In the genomic region with DNA sequence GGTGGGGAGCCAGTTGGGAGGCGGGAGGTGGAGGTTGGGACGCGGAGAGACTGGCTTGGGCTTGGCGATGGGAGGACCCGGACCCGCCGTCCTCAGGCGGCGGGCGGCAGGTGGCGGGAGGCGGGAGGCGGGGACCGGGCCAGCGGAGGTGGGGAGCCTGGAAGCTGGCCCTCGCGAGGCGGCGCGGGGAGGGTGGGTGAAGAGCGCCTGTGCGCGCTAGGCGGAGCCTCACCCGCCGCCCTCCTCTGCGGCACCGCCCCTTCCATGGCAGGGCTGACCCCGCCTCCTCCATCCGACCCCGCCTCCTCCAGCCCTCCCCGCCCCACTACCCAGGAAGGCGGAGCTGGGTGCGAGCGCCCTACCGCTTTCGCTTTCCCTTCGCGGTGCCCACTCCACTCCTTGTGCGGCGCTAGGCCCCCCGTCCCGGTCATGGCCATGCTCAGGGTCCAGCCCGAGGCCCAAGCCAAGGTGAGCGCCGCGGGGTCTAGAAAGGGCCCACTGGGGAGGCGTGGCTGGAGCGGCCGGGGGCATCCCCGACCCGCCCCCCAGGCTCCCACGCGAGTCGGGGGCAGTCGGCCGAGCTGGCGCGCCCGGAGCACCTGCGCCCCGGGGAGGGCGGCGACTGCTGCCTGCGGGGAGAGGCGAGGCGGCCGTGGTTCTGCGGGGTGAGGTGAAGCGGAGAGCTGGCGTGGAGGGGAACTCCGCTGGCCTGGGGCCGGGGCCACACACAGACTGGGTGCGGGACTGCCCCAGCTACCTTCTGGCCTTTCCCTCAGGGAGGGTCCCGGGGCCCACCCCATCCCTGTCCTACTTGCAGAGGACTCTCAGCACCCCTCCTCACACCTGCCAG, we compare ENCODE assay signal across 1 cellular context.
TF ChIP-seq lines count a peak whose summit lies in the region.

A gene (plus strand): TSS at position 361 of the 850 bp plus-strand sequence. CDS start 69 bp downstream, at position 430.

TF ChIP-seq in HepG2, 621 proteins besides CTCF, POLR2A, EP300 and RAD21 (continued from another document and continues in another):
- TF ChIP-seq, protein P1, sequence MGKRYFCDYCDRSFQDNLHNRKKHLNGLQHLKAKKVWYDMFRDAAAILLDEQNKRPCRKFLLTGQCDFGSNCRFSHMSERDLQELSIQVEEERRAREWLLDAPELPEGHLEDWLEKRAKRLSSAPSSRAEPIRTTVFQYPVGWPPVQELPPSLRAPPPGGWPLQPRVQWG (CRISPR knock-in tag; IDR thresholded peaks at IDR 0.05; ENCODE audit: borderline replicate concordance, low read depth), result no peak
- peak; percentile 9 for TF ChIP-seq JARID2 (CRISPR knock-in tag; IDR thresholded peaks at IDR 0.05; ENCODE audit: insufficient replicate concordance)
- TF ChIP-seq MAFK (conservative IDR thresholded peaks at IDR 0.05 in 1 of 2, IDR thresholded peaks at IDR 0.05 in 1 of 2; ENCODE audit: low read length in 2 of 2), result no peak
- peak; percentile 53 for TF ChIP-seq XRCC5 (optimal IDR thresholded peaks at IDR 0.05; ENCODE audit: low read length)
- no peak for TF ChIP-seq BHLHE40 (IDR thresholded peaks at IDR 0.05; ENCODE audit: low read length)
- TF ChIP-seq, protein P2, sequence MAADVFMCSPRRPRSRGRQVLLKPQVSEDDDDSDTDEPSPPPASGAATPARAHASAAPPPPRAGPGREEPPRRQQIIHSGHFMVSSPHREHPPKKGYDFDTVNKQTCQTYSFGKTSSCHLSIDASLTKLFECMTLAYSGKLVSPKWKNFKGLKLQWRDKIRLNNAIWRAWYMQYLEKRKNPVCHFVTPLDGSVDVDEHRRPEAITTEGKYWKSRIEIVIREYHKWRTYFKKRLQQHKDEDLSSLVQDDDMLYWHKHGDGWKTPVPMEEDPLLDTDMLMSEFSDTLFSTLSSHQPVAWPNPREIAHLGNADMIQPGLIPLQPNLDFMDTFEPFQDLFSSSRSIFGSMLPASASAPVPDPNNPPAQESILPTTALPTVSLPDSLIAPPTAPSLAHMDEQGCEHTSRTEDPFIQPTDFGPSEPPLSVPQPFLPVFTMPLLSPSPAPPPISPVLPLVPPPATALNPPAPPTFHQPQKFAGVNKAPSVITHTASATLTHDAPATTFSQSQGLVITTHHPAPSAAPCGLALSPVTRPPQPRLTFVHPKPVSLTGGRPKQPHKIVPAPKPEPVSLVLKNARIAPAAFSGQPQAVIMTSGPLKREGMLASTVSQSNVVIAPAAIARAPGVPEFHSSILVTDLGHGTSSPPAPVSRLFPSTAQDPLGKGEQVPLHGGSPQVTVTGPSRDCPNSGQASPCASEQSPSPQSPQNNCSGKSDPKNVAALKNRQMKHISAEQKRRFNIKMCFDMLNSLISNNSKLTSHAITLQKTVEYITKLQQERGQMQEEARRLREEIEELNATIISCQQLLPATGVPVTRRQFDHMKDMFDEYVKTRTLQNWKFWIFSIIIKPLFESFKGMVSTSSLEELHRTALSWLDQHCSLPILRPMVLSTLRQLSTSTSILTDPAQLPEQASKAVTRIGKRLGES (CRISPR knock-in tag; IDR thresholded peaks at IDR 0.05; ENCODE audit: borderline replicate concordance), result no peak; the same call in 1 of the 2 replicates
- TF ChIP-seq ZNF205 (CRISPR knock-in tag; IDR thresholded peaks at IDR 0.05), result no peak; the same call in 1 of the 2 replicates
- TF ChIP-seq, protein P3, sequence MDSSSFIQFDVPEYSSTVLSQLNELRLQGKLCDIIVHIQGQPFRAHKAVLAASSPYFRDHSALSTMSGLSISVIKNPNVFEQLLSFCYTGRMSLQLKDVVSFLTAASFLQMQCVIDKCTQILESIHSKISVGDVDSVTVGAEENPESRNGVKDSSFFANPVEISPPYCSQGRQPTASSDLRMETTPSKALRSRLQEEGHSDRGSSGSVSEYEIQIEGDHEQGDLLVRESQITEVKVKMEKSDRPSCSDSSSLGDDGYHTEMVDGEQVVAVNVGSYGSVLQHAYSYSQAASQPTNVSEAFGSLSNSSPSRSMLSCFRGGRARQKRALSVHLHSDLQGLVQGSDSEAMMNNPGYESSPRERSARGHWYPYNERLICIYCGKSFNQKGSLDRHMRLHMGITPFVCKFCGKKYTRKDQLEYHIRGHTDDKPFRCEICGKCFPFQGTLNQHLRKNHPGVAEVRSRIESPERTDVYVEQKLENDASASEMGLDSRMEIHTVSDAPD (CRISPR knock-in tag; IDR thresholded peaks at IDR 0.05), result no peak
- TF ChIP-seq KMT2B (CRISPR knock-in tag; IDR thresholded peaks at IDR 0.05), result peak; percentile 95
- TF ChIP-seq, protein P4, sequence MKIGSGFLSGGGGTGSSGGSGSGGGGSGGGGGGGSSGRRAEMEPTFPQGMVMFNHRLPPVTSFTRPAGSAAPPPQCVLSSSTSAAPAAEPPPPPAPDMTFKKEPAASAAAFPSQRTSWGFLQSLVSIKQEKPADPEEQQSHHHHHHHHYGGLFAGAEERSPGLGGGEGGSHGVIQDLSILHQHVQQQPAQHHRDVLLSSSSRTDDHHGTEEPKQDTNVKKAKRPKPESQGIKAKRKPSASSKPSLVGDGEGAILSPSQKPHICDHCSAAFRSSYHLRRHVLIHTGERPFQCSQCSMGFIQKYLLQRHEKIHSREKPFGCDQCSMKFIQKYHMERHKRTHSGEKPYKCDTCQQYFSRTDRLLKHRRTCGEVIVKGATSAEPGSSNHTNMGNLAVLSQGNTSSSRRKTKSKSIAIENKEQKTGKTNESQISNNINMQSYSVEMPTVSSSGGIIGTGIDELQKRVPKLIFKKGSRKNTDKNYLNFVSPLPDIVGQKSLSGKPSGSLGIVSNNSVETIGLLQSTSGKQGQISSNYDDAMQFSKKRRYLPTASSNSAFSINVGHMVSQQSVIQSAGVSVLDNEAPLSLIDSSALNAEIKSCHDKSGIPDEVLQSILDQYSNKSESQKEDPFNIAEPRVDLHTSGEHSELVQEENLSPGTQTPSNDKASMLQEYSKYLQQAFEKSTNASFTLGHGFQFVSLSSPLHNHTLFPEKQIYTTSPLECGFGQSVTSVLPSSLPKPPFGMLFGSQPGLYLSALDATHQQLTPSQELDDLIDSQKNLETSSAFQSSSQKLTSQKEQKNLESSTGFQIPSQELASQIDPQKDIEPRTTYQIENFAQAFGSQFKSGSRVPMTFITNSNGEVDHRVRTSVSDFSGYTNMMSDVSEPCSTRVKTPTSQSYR (CRISPR knock-in tag; IDR thresholded peaks at IDR 0.05; ENCODE audit: borderline replicate concordance), result peak; percentile 65
- TF ChIP-seq, protein P5, sequence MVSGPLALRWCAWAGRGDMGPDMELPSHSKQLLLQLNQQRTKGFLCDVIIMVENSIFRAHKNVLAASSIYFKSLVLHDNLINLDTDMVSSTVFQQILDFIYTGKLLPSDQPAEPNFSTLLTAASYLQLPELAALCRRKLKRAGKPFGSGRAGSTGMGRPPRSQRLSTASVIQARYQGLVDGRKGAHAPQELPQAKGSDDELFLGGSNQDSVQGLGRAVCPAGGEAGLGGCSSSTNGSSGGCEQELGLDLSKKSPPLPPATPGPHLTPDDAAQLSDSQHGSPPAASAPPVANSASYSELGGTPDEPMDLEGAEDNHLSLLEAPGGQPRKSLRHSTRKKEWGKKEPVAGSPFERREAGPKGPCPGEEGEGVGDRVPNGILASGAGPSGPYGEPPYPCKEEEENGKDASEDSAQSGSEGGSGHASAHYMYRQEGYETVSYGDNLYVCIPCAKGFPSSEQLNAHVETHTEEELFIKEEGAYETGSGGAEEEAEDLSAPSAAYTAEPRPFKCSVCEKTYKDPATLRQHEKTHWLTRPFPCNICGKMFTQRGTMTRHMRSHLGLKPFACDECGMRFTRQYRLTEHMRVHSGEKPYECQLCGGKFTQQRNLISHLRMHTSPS (CRISPR knock-in tag; IDR thresholded peaks at IDR 0.05; ENCODE audit: low read depth), result peak; percentile 86
- TF ChIP-seq ARHGAP35 (CRISPR knock-in tag; IDR thresholded peaks at IDR 0.05; ENCODE audit: borderline replicate concordance), result peak; percentile 95
- TF ChIP-seq GPN1 (CRISPR knock-in tag; IDR thresholded peaks at IDR 0.05; ENCODE audit: borderline replicate concordance), result 0 out of 2 replicates have a peak, but pooled peaks have one; percentile 80
- TF ChIP-seq ZNF556 (CRISPR knock-in tag; IDR thresholded peaks at IDR 0.05; ENCODE audit: borderline replicate concordance), result no peak; the same call in 1 of the 2 replicates
- no peak for TF ChIP-seq ZNF430 (CRISPR knock-in tag; IDR thresholded peaks at IDR 0.05)
- TF ChIP-seq ZNF615 (CRISPR knock-in tag; IDR thresholded peaks at IDR 0.05; ENCODE audit: borderline replicate concordance), result no peak
- TF ChIP-seq ARID2 (CRISPR knock-in tag; IDR thresholded peaks at IDR 0.05; ENCODE audit: borderline replicate concordance), result no peak; the same call in 1 of the 2 replicates
- TF ChIP-seq ETV6 (CRISPR knock-in tag; conservative IDR thresholded peaks at IDR 0.05), result peak; percentile 93
- TF ChIP-seq ZNF781 (CRISPR knock-in tag; IDR thresholded peaks at IDR 0.05; ENCODE audit: borderline replicate concordance, not compliant biosample characterization), result no peak
- peak; percentile 84 for TF ChIP-seq ERF (CRISPR knock-in tag; IDR thresholded peaks at IDR 0.05)
- no peak for TF ChIP-seq MTF2 (CRISPR knock-in tag; IDR thresholded peaks at IDR 0.05; ENCODE audit: borderline replicate concordance)
- TF ChIP-seq, protein P6, sequence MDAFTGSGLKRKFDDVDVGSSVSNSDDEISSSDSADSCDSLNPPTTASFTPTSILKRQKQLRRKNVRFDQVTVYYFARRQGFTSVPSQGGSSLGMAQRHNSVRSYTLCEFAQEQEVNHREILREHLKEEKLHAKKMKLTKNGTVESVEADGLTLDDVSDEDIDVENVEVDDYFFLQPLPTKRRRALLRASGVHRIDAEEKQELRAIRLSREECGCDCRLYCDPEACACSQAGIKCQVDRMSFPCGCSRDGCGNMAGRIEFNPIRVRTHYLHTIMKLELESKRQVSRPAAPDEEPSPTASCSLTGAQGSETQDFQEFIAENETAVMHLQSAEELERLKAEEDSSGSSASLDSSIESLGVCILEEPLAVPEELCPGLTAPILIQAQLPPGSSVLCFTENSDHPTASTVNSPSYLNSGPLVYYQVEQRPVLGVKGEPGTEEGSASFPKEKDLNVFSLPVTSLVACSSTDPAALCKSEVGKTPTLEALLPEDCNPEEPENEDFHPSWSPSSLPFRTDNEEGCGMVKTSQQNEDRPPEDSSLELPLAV (CRISPR knock-in tag; conservative IDR thresholded peaks at IDR 0.05; ENCODE audit: low read depth), result no peak
- TF ChIP-seq LCORL (IDR thresholded peaks at IDR 0.05), result no peak
- no peak for TF ChIP-seq LCORL (CRISPR knock-in tag; IDR thresholded peaks at IDR 0.05)
- TF ChIP-seq SYNCRIP (IDR thresholded peaks at IDR 0.05; ENCODE audit: insufficient read depth, low read depth, low read length), result no peak
- no peak for TF ChIP-seq PRMT3 (CRISPR knock-in tag; IDR thresholded peaks at IDR 0.05; ENCODE audit: borderline replicate concordance, low read depth)
- peak; percentile 57; the same call in 1 of the 2 replicates for TF ChIP-seq ELF4 (CRISPR knock-in tag; IDR thresholded peaks at IDR 0.05; ENCODE audit: borderline replicate concordance)
- no peak; the same call in 1 of the 2 replicates for TF ChIP-seq NR1H2 (CRISPR knock-in tag; IDR thresholded peaks at IDR 0.05; ENCODE audit: borderline replicate concordance, low read depth)
- peak; percentile 83 for TF ChIP-seq ZNF160 (CRISPR knock-in tag; IDR thresholded peaks at IDR 0.05)
- TF ChIP-seq, protein P7, sequence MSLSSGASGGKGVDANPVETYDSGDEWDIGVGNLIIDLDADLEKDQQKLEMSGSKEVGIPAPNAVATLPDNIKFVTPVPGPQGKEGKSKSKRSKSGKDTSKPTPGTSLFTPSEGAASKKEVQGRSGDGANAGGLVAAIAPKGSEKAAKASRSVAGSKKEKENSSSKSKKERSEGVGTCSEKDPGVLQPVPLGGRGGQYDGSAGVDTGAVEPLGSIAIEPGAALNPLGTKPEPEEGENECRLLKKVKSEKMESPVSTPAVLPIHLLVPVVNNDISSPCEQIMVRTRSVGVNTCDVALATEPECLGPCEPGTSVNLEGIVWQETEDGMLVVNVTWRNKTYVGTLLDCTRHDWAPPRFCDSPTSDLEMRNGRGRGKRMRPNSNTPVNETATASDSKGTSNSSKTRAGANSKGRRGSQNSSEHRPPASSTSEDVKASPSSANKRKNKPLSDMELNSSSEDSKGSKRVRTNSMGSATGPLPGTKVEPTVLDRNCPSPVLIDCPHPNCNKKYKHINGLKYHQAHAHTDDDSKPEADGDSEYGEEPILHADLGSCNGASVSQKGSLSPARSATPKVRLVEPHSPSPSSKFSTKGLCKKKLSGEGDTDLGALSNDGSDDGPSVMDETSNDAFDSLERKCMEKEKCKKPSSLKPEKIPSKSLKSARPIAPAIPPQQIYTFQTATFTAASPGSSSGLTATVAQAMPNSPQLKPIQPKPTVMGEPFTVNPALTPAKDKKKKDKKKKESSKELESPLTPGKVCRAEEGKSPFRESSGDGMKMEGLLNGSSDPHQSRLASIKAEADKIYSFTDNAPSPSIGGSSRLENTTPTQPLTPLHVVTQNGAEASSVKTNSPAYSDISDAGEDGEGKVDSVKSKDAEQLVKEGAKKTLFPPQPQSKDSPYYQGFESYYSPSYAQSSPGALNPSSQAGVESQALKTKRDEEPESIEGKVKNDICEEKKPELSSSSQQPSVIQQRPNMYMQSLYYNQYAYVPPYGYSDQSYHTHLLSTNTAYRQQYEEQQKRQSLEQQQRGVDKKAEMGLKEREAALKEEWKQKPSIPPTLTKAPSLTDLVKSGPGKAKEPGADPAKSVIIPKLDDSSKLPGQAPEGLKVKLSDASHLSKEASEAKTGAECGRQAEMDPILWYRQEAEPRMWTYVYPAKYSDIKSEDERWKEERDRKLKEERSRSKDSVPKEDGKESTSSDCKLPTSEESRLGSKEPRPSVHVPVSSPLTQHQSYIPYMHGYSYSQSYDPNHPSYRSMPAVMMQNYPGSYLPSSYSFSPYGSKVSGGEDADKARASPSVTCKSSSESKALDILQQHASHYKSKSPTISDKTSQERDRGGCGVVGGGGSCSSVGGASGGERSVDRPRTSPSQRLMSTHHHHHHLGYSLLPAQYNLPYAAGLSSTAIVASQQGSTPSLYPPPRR (CRISPR knock-in tag; IDR thresholded peaks at IDR 0.05; ENCODE audit: borderline replicate concordance), result peak; percentile 67; the same call in 1 of the 2 replicates
- TF ChIP-seq ZNF788 (CRISPR knock-in tag; IDR thresholded peaks at IDR 0.05; ENCODE audit: borderline replicate concordance), result peak; percentile 95
- TF ChIP-seq ZBTB42 (CRISPR knock-in tag; IDR thresholded peaks at IDR 0.05), result no peak
- TF ChIP-seq, protein P8, sequence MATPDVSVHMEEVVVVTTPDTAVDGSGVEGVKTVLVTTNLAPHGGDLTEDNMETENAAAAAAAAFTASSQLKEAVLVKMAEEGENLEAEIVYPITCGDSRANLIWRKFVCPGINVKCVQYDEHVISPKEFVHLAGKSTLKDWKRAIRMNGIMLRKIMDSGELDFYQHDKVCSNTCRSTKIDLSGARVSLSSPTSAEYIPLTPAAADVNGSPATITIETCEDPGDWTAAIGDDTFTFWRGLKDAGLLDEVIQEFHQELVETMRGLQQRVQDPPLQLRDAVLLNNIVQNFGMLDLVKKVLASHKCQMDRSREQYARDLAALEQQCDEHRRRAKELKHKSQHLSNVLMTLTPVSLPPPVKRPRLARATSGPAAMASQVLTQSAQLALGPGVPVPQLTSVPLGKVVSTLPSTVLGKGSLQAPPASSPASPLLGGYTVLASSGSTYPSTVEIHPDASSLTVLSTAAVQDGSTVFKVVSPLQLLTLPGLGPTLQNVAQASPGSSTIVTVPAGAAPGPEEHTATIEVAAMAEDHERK (CRISPR knock-in tag; IDR thresholded peaks at IDR 0.05; ENCODE audit: low read depth), result peak; percentile 40; the same call in 1 of the 2 replicates
- TF ChIP-seq ZNF251 (CRISPR knock-in tag; IDR thresholded peaks at IDR 0.05), result no peak
- TF ChIP-seq ZSCAN25 (CRISPR knock-in tag; IDR thresholded peaks at IDR 0.05), result peak; percentile 94
- no peak for TF ChIP-seq ATF1 (CRISPR knock-in tag; IDR thresholded peaks at IDR 0.05)
- no peak for TF ChIP-seq CBX1 (IDR thresholded peaks at IDR 0.05; ENCODE audit: low read depth)
- TF ChIP-seq ZNF644 (CRISPR knock-in tag; IDR thresholded peaks at IDR 0.05; ENCODE audit: low read depth), result peak; percentile 35; the same call in 1 of the 2 replicates
- TF ChIP-seq ZNF850 (CRISPR knock-in tag; conservative IDR thresholded peaks at IDR 0.05), result no peak
- peak; percentile 97; the same call in 1 of the 2 replicates for TF ChIP-seq NFKB2 (CRISPR knock-in tag; IDR thresholded peaks at IDR 0.05; ENCODE audit: borderline replicate concordance)
- no peak for TF ChIP-seq ZNF878 (CRISPR knock-in tag; IDR thresholded peaks at IDR 0.05)
